In genomic region chr17:45844695-45845375, GRCh38 we compare ENCODE assay signal across 22 cellular contexts. TPM values are rescaled to one million over a fixed set of nuclear protein-coding genes. Genes with fewer than 3 reads are reported as not detected.
DNase-seq lines count a peak whose midpoint lies in the region; ATAC-seq and TF ChIP-seq lines count a peak whose summit lies in the region.
"Had no signal": no experiment of that assay in that cellular context is flagged by ENCODE, and none has a peak within 500 bp of the region (broad histone marks: within the 10 kb centered on the region; RNA-seq: fewer than 3 reads in every experiment).

Gene SPPL2C, plus strand, starts transcription at chr17:45844881. Its CDS starts 26 bp downstream, at chr17:45844907.

- H3K36me3 Mint-ChIP-seq in natural killer cell treated with Interleukin-12 subunit alpha and Interleukin-12 subunit beta and Interleukin-15 and Interleukin-18, amount 100 ng/mL, for 72 hours = no peaks in the 10 kb centered on the region
- no peaks in the 10 kb centered on the region for H3K36me3 Mint-ChIP-seq in natural killer cell
- H3K36me3 Mint-ChIP-seq in stimulated activated memory B cell treated with anti-CD40 and anti-IgM and Interleukin-4, amounts not matched to agents 10 μg/mL and 1 μg/mL and 100 μg/mL, for 72 hours = no peaks in the 10 kb centered on the region
- no peaks in the 10 kb centered on the region for H3K36me3 Mint-ChIP-seq in progenitor cell of endocrine pancreas (ENCODE audit: insufficient read depth)
- H3K36me3 Mint-ChIP-seq: IgD-negative memory B cell had no signal

- DNase-seq in natural killer cell treated with Interleukin-12 subunit alpha and Interleukin-12 subunit beta and Interleukin-15 and Interleukin-18, amount 100 ng/mL, for 72 hours (ENCODE audit: low spot score) = peak; percentile 42
- DNase-seq in natural killer cell (no peak), NCI-H69 (lab: John Stamatoyannopoulos, UW) (peak; percentile 78), left colon (peak in 1 of 2 donors; percentile 30), progenitor cell of endocrine pancreas (ENCODE audit: low spot score, unreplicated experiment) (no peak), breast epithelium (ENCODE audit: low spot score in 2 of 2) (no peak), body of pancreas (no peak)
- DNase-seq: CD4-positive, alpha-beta T cell; DMS79 treated with DMSO at 0.1 percent for 48 hours; H9; MM.1S; NCI-H1092 treated with DMSO at 0.1 percent for 48 hours; NCI-H1694; NCI-H2081 treated with DMSO at 0.1 percent for 48 hours; PC-3; RPMI8226; SHP77 treated with DMSO at 0.1 percent for 48 hours had no signal

- no peak for TF ChIP-seq POLR2A in breast epithelium (IDR thresholded peaks at IDR 0.05)
- no peak for TF ChIP-seq POLR2A in body of pancreas (IDR thresholded peaks at IDR 0.05)

- H3K4me3 ChIP-seq in breast epithelium (no peak within 1 kb of the TSS), body of pancreas (no peak within 1 kb of the TSS)
- H3K4me3 ChIP-seq: A549 had no signal

- H3K27me3 Mint-ChIP-seq in natural killer cell treated with Interleukin-12 subunit alpha and Interleukin-12 subunit beta and Interleukin-15 and Interleukin-18, amount 100 ng/mL, for 72 hours = peaks cover 0 to 5% of the 10 kb centered on the region in 2 donors
- peaks cover 0 to 3% of the 10 kb centered on the region in 2 donors for H3K27me3 Mint-ChIP-seq in natural killer cell (ENCODE audit: low read depth in 2 of 2)
- H3K27me3 Mint-ChIP-seq in stimulated activated memory B cell treated with anti-CD40 and anti-IgM and Interleukin-4, amounts not matched to agents 10 μg/mL and 1 μg/mL and 100 μg/mL, for 72 hours = peaks cover 19% of the 10 kb centered on the region
- peaks cover 10% of the 10 kb centered on the region for H3K27me3 Mint-ChIP-seq in progenitor cell of endocrine pancreas

- H3K4me1 Mint-ChIP-seq in natural killer cell treated with Interleukin-12 subunit alpha and Interleukin-12 subunit beta and Interleukin-15 and Interleukin-18, amount 100 ng/mL, for 72 hours (ENCODE audit: low read depth in 2 of 2) = no peaks in the 10 kb centered on the region
- H3K4me1 Mint-ChIP-seq in natural killer cell (no peaks in the 10 kb centered on the region), progenitor cell of endocrine pancreas (ENCODE audit: low read depth) (no peaks in the 10 kb centered on the region)
- no peaks in the 10 kb centered on the region for H3K4me1 Mint-ChIP-seq in stimulated activated memory B cell treated with anti-CD40 and anti-IgM and Interleukin-4, amounts not matched to agents 10 μg/mL and 1 μg/mL and 100 μg/mL, for 72 hours
- H3K4me1 Mint-ChIP-seq: H9 had no signal

- H3K4me1 ChIP-seq in breast epithelium (no peaks in the 10 kb centered on the region), body of pancreas (no peaks in the 10 kb centered on the region)
- H3K4me1 ChIP-seq: A549 had no signal

- H3K27me3 ChIP-seq in breast epithelium (peaks cover 0 to 2% of the 10 kb centered on the region in 2 donors), body of pancreas (no peaks in the 10 kb centered on the region)

- H3K9me3 ChIP-seq in breast epithelium (no peaks in the 10 kb centered on the region), body of pancreas (no peaks in the 10 kb centered on the region)
- H3K9me3 ChIP-seq: A549 had no signal

- TF ChIP-seq CTCF in natural killer cell (IDR thresholded peaks at IDR 0.05) (no peak), progenitor cell of endocrine pancreas (IDR thresholded peaks at IDR 0.05; ENCODE audit: unreplicated experiment) (no peak), breast epithelium (IDR thresholded peaks at IDR 0.05) (no peak), body of pancreas (IDR thresholded peaks at IDR 0.05) (no peak)

- no peak within 1 kb of the TSS for H3K27ac ChIP-seq in breast epithelium
- H3K27ac ChIP-seq in body of pancreas = no peak within 1 kb of the TSS
- H3K27ac ChIP-seq: A549 had no signal

- H3K36me3 ChIP-seq in breast epithelium (no peaks in the 10 kb centered on the region), body of pancreas (replicated peaks in 1 of 2; ENCODE audit: insufficient read depth in 1 of 2, low read depth in 2 of 2) (no peaks in the 10 kb centered on the region)

- H3K27ac Mint-ChIP-seq in natural killer cell treated with Interleukin-12 subunit alpha and Interleukin-12 subunit beta and Interleukin-15 and Interleukin-18, amount 100 ng/mL, for 72 hours = no peak within 1 kb of the TSS
- no peak within 1 kb of the TSS for H3K27ac Mint-ChIP-seq in natural killer cell
- no peak within 1 kb of the TSS for H3K27ac Mint-ChIP-seq in stimulated activated memory B cell treated with anti-CD40 and anti-IgM and Interleukin-4, amounts not matched to agents 10 μg/mL and 1 μg/mL and 100 μg/mL, for 72 hours
- no peak within 1 kb of the TSS for H3K27ac Mint-ChIP-seq in progenitor cell of endocrine pancreas
- H3K27ac Mint-ChIP-seq: CD4-positive, alpha-beta T cell; H9; IgD-negative memory B cell had no signal

- ATAC-seq in natural killer cell treated with Interleukin-12 subunit alpha and Interleukin-12 subunit beta and Interleukin-15 and Interleukin-18, amount 100 ng/mL, for 72 hours = no peak
- ATAC-seq in natural killer cell = no peak
- peak; percentile 86 for ATAC-seq in left colon
- peak; percentile 39 for ATAC-seq in stimulated activated memory B cell treated with anti-CD40 and anti-IgM and Interleukin-4, amounts not matched to agents 10 μg/mL and 1 μg/mL and 100 μg/mL, for 72 hours
- ATAC-seq in body of pancreas = no peak
- ATAC-seq: A549, PC-3 had no signal

- intact Hi-C loops in natural killer cell (cut with micrococcal nuclease) (no loop called here), left colon (cut with DNase I, micrococcal nuclease) (no loop called here), breast epithelium (cut with DNase I; ENCODE audit: low total_unique reads) (no loop called here), body of pancreas (cut with DNase I) (no loop called here)

- no peak within 1 kb of the TSS for H3K4me3 Mint-ChIP-seq in natural killer cell treated with Interleukin-12 subunit alpha and Interleukin-12 subunit beta and Interleukin-15 and Interleukin-18, amount 100 ng/mL, for 72 hours
- H3K4me3 Mint-ChIP-seq in natural killer cell = no peak within 1 kb of the TSS
- H3K4me3 Mint-ChIP-seq in stimulated activated memory B cell treated with anti-CD40 and anti-IgM and Interleukin-4, amounts not matched to agents 10 μg/mL and 1 μg/mL and 100 μg/mL, for 72 hours = no peak within 1 kb of the TSS
- no peak within 1 kb of the TSS for H3K4me3 Mint-ChIP-seq in progenitor cell of endocrine pancreas (ENCODE audit: low read depth)
- H3K4me3 Mint-ChIP-seq: CD4-positive, alpha-beta T cell; H9 had no signal

- WGBS in body of pancreas, 2 donors = 75 to 84% methylated on average over 9 to 25 of the region's 25 CpGs

- no peaks in the 10 kb centered on the region for H3K9me3 Mint-ChIP-seq in natural killer cell treated with Interleukin-12 subunit alpha and Interleukin-12 subunit beta and Interleukin-15 and Interleukin-18, amount 100 ng/mL, for 72 hours
- H3K9me3 Mint-ChIP-seq in natural killer cell (no peaks in the 10 kb centered on the region), progenitor cell of endocrine pancreas (ENCODE audit: low read depth) (no peaks in the 10 kb centered on the region)
- H3K9me3 Mint-ChIP-seq in stimulated activated memory B cell treated with anti-CD40 and anti-IgM and Interleukin-4, amounts not matched to agents 10 μg/mL and 1 μg/mL and 100 μg/mL, for 72 hours = no peaks in the 10 kb centered on the region
- H3K9me3 Mint-ChIP-seq: CD4-positive, alpha-beta T cell; H9; IgD-negative memory B cell had no signal

RNA-seq across cellular contexts. Expression of gene SPPL2C, which starts in this region (rescaled TPM):
- total RNA-seq in natural killer cell treated with Interleukin-12 subunit alpha and Interleukin-12 subunit beta and Interleukin-15 and Interleukin-18, amount 100 ng/mL, for 72 hours = not detected
- total RNA-seq in natural killer cell (not detected), left colon (not detected), progenitor cell of endocrine pancreas (not detected in 2 replicates), breast epithelium (not detected), body of pancreas (not detected)
- total RNA-seq: CD4-positive, alpha-beta T cell; H9; LHCN-M2; NCI-H460; PC-3 had no signal

Comparison
In these comparisons a context has a peak if more than half of its experiments do, and no peak if none do; other contexts are left out.
1. Peak in DNase-seq in natural killer cell treated with Interleukin-12 subunit alpha and Interleukin-12 subunit beta and Interleukin-15 and Interleukin-18, amount 100 ng/mL, for 72 hours; RNA of the gene not detected or under 1 TPM.
2. Peak in ATAC-seq in left colon; RNA of the gene not detected or under 1 TPM.